ENCODE assay signal across 8 cellular contexts in the genomic region with DNA sequence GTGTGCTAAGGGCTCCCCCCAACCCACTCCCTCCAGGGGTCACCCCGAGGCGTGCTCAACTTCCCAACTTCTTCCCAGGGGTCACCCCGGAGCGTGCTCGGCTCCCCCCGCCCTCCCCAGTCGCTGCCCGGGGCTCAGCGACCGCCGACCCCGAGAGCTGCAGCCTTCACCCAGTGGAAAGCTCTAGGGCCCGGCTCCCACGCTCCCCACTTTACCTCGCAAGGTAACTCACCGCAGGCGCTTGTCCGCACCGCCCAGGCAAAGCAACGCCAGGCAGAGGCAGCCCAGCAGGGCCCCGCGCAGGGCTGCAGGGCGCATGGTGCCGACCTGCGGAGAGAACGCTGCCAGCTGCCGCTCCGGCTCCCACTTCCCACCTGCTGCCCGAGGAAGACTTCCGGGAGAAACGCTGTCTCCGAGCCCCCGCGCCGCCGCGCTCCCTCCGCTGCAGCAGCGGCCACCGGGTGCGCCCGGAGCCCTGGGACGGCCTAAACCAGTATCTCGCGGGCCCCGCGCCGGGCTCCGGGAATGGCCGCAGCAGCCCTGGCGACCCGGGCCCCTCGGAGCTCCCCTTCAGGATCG. TPM values are rescaled to one million over a fixed set of nuclear protein-coding genes. Genes with fewer than 3 reads are reported as not detected.
DNase-seq lines count a peak whose midpoint lies in the region; ATAC-seq and TF ChIP-seq lines count a peak whose summit lies in the region.

No MANE protein-coding gene starts in this region.

- no peak overlapping the region for H2BK15ac ChIP-seq in H9 (ENCODE audit: low read depth, low read length)

- H3K56ac ChIP-seq in H9 (ENCODE audit: insufficient read length, low read depth, low read length): no peak overlapping the region

- no peak overlapping the region for H4K5ac ChIP-seq in H9 (ENCODE audit: insufficient read length, low read depth, low read length)

- H2BK20ac ChIP-seq in H9 (ENCODE audit: low read depth, low read length, poor library complexity, severe bottlenecking): no peak overlapping the region

- H3K4me1 ChIP-seq in H9 (ENCODE audit: insufficient read depth, low read length): no peaks in the 10 kb centered on the region; the same call in 1 of the 2 replicates
- H3K4me1 ChIP-seq in body of pancreas: peaks cover 26% of the 10 kb centered on the region

- no peak overlapping the region for H2BK12ac ChIP-seq in H9 (ENCODE audit: insufficient read length, low read depth, low read length)

- H3K18ac ChIP-seq in H9 (ENCODE audit: insufficient read length, low read depth, low read length): no peak overlapping the region

- H3K27ac ChIP-seq in H9 (ENCODE audit: insufficient read length, low read depth, low read length) (no peak overlapping the region), body of pancreas (peak overlapping the region; percentile 45 to 89 (median 82)), layer of hippocampus (ENCODE audit: low read depth, low read length) (peak overlapping the region; percentile 65), substantia nigra (ENCODE audit: low read depth, low read length, poor library complexity, severe bottlenecking) (peak overlapping the region; percentile 61)

- no peak overlapping the region for H2AK5ac ChIP-seq in H9 (ENCODE audit: insufficient read length, low read length)

- H3K14ac ChIP-seq in H9 (ENCODE audit: insufficient read depth, low read length): no peak overlapping the region

- H3K79me2 ChIP-seq in H9 (ENCODE audit: insufficient read depth, low read length): no peaks in the 10 kb centered on the region

- H3K27me3 Mint-ChIP-seq in H9 (ENCODE audit: low read depth): peaks cover 16% of the 10 kb centered on the region

- H3K36me3 ChIP-seq in body of pancreas (replicated peaks in 1 of 2; ENCODE audit: insufficient read depth in 1 of 2, low read depth in 2 of 2): no peaks in the 10 kb centered on the region

- no peak overlapping the region for H3K9ac ChIP-seq in H9 (ENCODE audit: extremely low read depth, insufficient read length, low read length)

- DNase-seq in NCI-H2196 (lab: John Stamatoyannopoulos, UW; ENCODE audit: unreplicated experiment): peak; percentile 0
- no peak for DNase-seq in NCI-H2196 treated with DMSO at 0.1 percent for 48 hours (lab: John Stamatoyannopoulos, UW; ENCODE audit: unreplicated experiment)
- no peak for DNase-seq in H9
- DNase-seq in NCI-H146 treated with DMSO at 0.1 percent for 48 hours (lab: John Stamatoyannopoulos, UW; ENCODE audit: unreplicated experiment): peak; percentile 78
- peak; percentile 57 to 67 (median 60) for DNase-seq in body of pancreas
- DNase-seq in substantia nigra (lab: John Stamatoyannopoulos, UW): no peak
- no peak for DNase-seq in amniotic stem cell (lab: John Stamatoyannopoulos, UW)

- intact Hi-C loops in body of pancreas (cut with DNase I): no loop called here

- no peak overlapping the region for H2BK5ac ChIP-seq in H9 (ENCODE audit: insufficient read length, low read length)

- H3K79me1 ChIP-seq in H9 (ENCODE audit: insufficient read depth, low read depth, low read length, poor library complexity, severe bottlenecking): no peaks in the 10 kb centered on the region

- H3K4me3 ChIP-seq in body of pancreas: peak overlapping the region; percentile 64 to 67

- peak overlapping the region; percentile 68 to 82 for H3K4me3 Mint-ChIP-seq in H9

- no peak overlapping the region for H3K27ac Mint-ChIP-seq in H9

- H3K4me1 Mint-ChIP-seq in H9: peaks cover 25 to 29% of the 10 kb centered on the region in 2 experiments

- peaks cover 9% of the 10 kb centered on the region for H3K23me2 ChIP-seq in H9 (ENCODE audit: insufficient read length, low read depth, low read length, poor library complexity, severe bottlenecking)

- no CpG with 5 or more reads among the region's 54 CpGs for WGBS in H9 (ENCODE audit: extremely low coverage, insufficient read length, low lambda C conversion rate)
- whole genome bisulfite sequencing in body of pancreas, 2 donors: 0% methylated on average over 8 to 52 of the region's 54 CpGs

- peaks cover 0 to 3% of the 10 kb centered on the region in 2 experiments; a peak in 2 of 5 replicates for H3K9me3 Mint-ChIP-seq in H9

- ATAC-seq in body of pancreas: peak; percentile 57

- no peak overlapping the region for H4K8ac ChIP-seq in H9 (replicated peaks; ENCODE audit: insufficient read length, low read depth, low read length)

- H4K20me1 ChIP-seq in H9 (ENCODE audit: control insufficient read depth, insufficient read depth, insufficient read length): peaks cover 3% of the 10 kb centered on the region

- H3K23ac ChIP-seq in H9 (ENCODE audit: insufficient read length, low read depth, low read length): no peak overlapping the region

- H2AFZ ChIP-seq in H9 (ENCODE audit: low read length): no peak overlapping the region

- H3K9me3 ChIP-seq in H9 (ENCODE audit: control insufficient read depth, low read depth, low read length) (no peaks in the 10 kb centered on the region), body of pancreas (no peaks in the 10 kb centered on the region)

- H3K4me2 ChIP-seq in H9 (ENCODE audit: insufficient read depth, insufficient read length, low read length): peak overlapping the region; percentile 62

- no peak overlapping the region for H4K91ac ChIP-seq in H9 (ENCODE audit: insufficient read length, low read depth, low read length)

- H3K4ac ChIP-seq in H9 (ENCODE audit: low read depth, low read length): no peak overlapping the region

- TF ChIP-seq CTCF in H9 (conservative IDR thresholded peaks at IDR 0.05): no peak
- TF ChIP-seq CTCF in body of pancreas (IDR thresholded peaks at IDR 0.05): peak in 1 of 7 experiments; percentile 1

- no peak overlapping the region for H3T11ph ChIP-seq in H9 (ENCODE audit: low read length)

- no peak overlapping the region for H2BK120ac ChIP-seq in H9 (ENCODE audit: low read depth, low read length, poor library complexity, severe bottlenecking)

- TF ChIP-seq POLR2A in body of pancreas (IDR thresholded peaks at IDR 0.05): no peak

- H3K36me3 Mint-ChIP-seq in H9 (ENCODE audit: insufficient read depth in 1 of 3, low read depth in 3 of 3): peaks cover 4 to 10% (median 8%) of the 10 kb centered on the region in 3 experiments; a peak in 6 of 7 replicates

- H3K27me3 ChIP-seq in H9 (ENCODE audit: insufficient read depth, low read length) (no peaks in the 10 kb centered on the region), body of pancreas (no peaks in the 10 kb centered on the region), layer of hippocampus (ENCODE audit: control insufficient read depth, insufficient read depth, low read length) (no peaks in the 10 kb centered on the region)

RNA-seq across cellular contexts. Expression of a gene that starts 0.4 kb away (rescaled TPM):
- total RNA-seq in H9 (2021) (28.2 and 29.2 TPM in 2 replicates), body of pancreas (10 to 100 TPM; 53.7 to 66.3 TPM)

RNA-seq across cellular contexts. Expression of a gene that starts 43.2 kb away (rescaled TPM):
- total RNA-seq in H9 (2021) (33.6 and 35.4 TPM in 2 replicates), body of pancreas (10 to 100 TPM; 11.4 to 45.8 TPM)

Comparison
In these comparisons a context has a peak if more than half of its experiments do, and no peak if none do; other contexts are left out.
1. DNase-seq: peak in NCI-H2196 (single experiment), NCI-H146 treated with DMSO at 0.1 percent for 48 hours (single experiment) and body of pancreas (4 of 4); none in NCI-H2196 treated with DMSO at 0.1 percent for 48 hours (single experiment), H9 (single experiment), substantia nigra (0 of 49) and amniotic stem cell (single experiment).